ENCODE assay signal across 7 cellular contexts in genomic region chr1:67214420-67215174, GRCh38. TPM values are rescaled to one million over a fixed set of nuclear protein-coding genes. Genes with fewer than 3 reads are reported as not detected.
A peak's percentile ranks its signal among the peaks of the same experiment; 100 is the strongest.
DNase-seq lines count a peak whose midpoint lies in the region; ATAC-seq and TF ChIP-seq lines count a peak whose summit lies in the region.

No MANE protein-coding gene starts in this region.

- H3K27me3 ChIP-seq in fibroblast of lung (ENCODE audit: control insufficient read depth, insufficient read depth, low read length) (no peaks in the 10 kb centered on the region), ovary (no peaks in the 10 kb centered on the region)

- no peak for TF ChIP-seq POLR2A in ovary (IDR thresholded peaks at IDR 0.05)

- TF ChIP-seq CTCF in fibroblast of lung (conservative IDR thresholded peaks at IDR 0.05 in 1 of 2, IDR thresholded peaks at IDR 0.05 in 1 of 2; ENCODE audit: low read depth in 1 of 2, low read length in 2 of 2): peak; percentile 57 to 70
- TF ChIP-seq CTCF in ovary (IDR thresholded peaks at IDR 0.05): no peak

- no peak overlapping the region for H3K4me2 ChIP-seq in fibroblast of lung (ENCODE audit: extremely low read depth, insufficient read depth, low read length)

- H3K4me3 ChIP-seq in fibroblast of lung (replicated peaks in 1 of 4; ENCODE audit: control extremely low read depth in 1 of 4, insufficient read depth in 1 of 4, low read depth in 3 of 4, low read length in 4 of 4) (no peak overlapping the region), ovary (no peak overlapping the region)

- peak; percentile 6 for DNase-seq in GDM1 (lab: John Stamatoyannopoulos, UW)
- peak; percentile 17 to 31 for DNase-seq in fibroblast of lung (ENCODE audit: low read depth in 2 of 2)
- DNase-seq in stimulated activated CD4-positive, alpha-beta T cell treated with anti-CD3 and anti-CD28 coated beads, Interleukin-12 subunit alpha, Interleukin-12 subunit beta, amount 100 ng/mL, for 48 hours (ENCODE audit: low read depth in 2 of 3, low spot score in 1 of 3): peak in 2 of 3 donors; percentile 44 to 64
- DNase-seq in ovary: no peak

- no peaks in the 10 kb centered on the region for H3K79me2 ChIP-seq in fibroblast of lung (ENCODE audit: control insufficient read depth, insufficient read depth, low read length)

- ATAC-seq in GM19452 (IDR thresholded peaks at IDR 0.05; ENCODE audit: unreplicated experiment) (peak; percentile 80), HG03442 (IDR thresholded peaks at IDR 0.05; ENCODE audit: unreplicated experiment) (peak; percentile 74)
- peak; percentile 25 for ATAC-seq in activated CD4-positive, CD25-positive, alpha-beta regulatory T cell treated with anti-CD3 and anti-CD28 coated beads, Interleukin-2, amount 50 U/mL, for 24 hours

- no peak overlapping the region for H3K9ac ChIP-seq in fibroblast of lung (ENCODE audit: insufficient read depth, low read length)

- H3K9me3 ChIP-seq in fibroblast of lung (ENCODE audit: control insufficient read depth, insufficient read depth, low read depth, low read length) (no peaks in the 10 kb centered on the region), ovary (no peaks in the 10 kb centered on the region)

- H3K27ac ChIP-seq in fibroblast of lung (ENCODE audit: insufficient read depth, low read length) (no peak overlapping the region), ovary (no peak overlapping the region)

- no peak for TF ChIP-seq EP300 in ovary (IDR thresholded peaks at IDR 0.05)

- no peaks in the 10 kb centered on the region for H4K20me1 ChIP-seq in fibroblast of lung (ENCODE audit: control insufficient read depth, extremely low read depth, insufficient read depth, low read length)

- no peak overlapping the region for H2AFZ ChIP-seq in fibroblast of lung (ENCODE audit: low read length)

- H3K36me3 ChIP-seq in fibroblast of lung (ENCODE audit: control insufficient read depth, insufficient read depth, low read length) (no peaks in the 10 kb centered on the region), ovary (no peaks in the 10 kb centered on the region)

- WGBS in ovary, 3 donors: 89 to 91% (median 91%) methylated on average over 11 of the region's 11 CpGs

- intact Hi-C loops in ovary (cut with DNase I): loop anchor here in 2 of 4 donors (5.0 to 10.0 kb wide), 2 partner anchors 280 to 283 kb away; no protein-coding TSS in a partner anchor

- H3K4me1 ChIP-seq in fibroblast of lung (ENCODE audit: control insufficient read depth, extremely low read depth, insufficient read depth, low read length): no peaks in the 10 kb centered on the region
- no peaks in the 10 kb centered on the region for H3K4me1 ChIP-seq in ovary (ENCODE audit: insufficient read depth)

RNA-seq across cellular contexts. Expression of gene IL23R, which starts 48.3 kb away (rescaled TPM):
- not detected in 2 replicates for total RNA-seq in fibroblast of lung
- not detected in 2 replicates for polyA plus RNA-seq in fibroblast of lung
- not detected in 2 replicates for polyA plus RNA-seq in fibroblast of lung (2012)
- not detected in 2 replicates for polyA minus RNA-seq in fibroblast of lung (ENCODE audit: low replicate concordance)
- total RNA-seq in ovary: not detected
- polyA plus RNA-seq in ovary: under 1 TPM; 0.02 to 0.68 TPM

Comparison
In these comparisons a context has a peak if more than half of its experiments do, and no peak if none do; other contexts are left out.
1. DNase-seq: peak in GDM1 (single experiment), fibroblast of lung (2 of 2) and stimulated activated CD4-positive, alpha-beta T cell treated with anti-CD3 and anti-CD28 coated beads, Interleukin-12 subunit alpha, Interleukin-12 subunit beta, amount 100 ng/mL, for 48 hours (2 of 3); none in ovary (0 of 5).
2. ATAC-seq: peak in every context shown above with its lines; median percentile 80 in GM19452; 74 in HG03442; 25 in activated CD4-positive, CD25-positive, alpha-beta regulatory T cell treated with anti-CD3 and anti-CD28 coated beads, Interleukin-2, amount 50 U/mL, for 24 hours.
3. CTCF ChIP-seq: peak in fibroblast of lung (2 of 2); none in ovary (0 of 3).